8 cellular contexts compared by ENCODE assay signal in the genomic region with DNA sequence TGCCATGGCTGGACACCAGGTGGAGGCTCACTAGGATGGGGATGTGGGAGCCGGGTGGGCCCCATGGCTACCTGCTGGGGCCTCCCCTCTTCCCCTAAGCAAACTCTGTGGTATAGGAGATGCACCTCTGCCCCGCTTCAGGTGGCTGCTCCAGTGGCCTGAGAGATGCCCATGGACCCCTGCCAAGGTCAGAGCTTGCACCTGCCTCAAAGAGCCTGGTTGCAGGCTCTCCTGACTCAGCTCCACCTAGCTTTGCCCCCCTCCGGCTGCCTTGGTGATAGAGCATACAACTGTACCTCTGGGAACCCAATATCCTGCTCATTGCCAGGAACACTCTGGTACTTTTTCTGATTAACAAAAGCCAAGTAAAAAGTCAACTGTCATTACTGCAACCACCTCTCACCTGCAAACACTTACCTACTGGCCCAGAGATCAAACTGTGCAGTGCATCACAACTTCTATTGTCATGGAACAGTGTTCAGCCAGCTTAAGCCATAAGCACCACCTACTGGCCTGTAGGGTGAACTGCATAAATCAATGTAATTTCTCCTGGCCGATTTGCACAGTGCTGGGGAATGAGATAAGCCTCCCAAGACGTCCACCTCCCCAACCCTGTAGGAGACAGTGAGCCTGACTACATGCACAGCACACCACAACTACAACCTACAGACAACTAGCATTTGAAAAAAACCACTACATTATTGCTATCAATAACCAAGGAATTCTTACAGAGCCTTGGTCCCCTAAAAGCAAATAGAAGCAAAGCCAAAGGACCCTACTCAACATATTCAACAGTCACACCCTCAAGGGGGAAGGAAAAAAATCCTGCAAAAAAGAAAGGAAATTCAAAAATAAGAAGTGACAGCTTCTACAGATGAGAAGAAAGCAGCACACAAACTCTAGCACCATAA.
DNase-seq lines count a peak whose midpoint lies in the region; ATAC-seq, FAIRE-seq and TF ChIP-seq lines count a peak whose summit lies in the region.

No MANE protein-coding gene starts in this region.

- H3K4me3 ChIP-seq in neutrophil (ENCODE audit: low read depth in 1 of 2, low read length in 1 of 2) = no peak overlapping the region

- no peak overlapping the region for H3K27ac ChIP-seq in neutrophil

- H3K36me3 ChIP-seq in neutrophil = no peaks in the 10 kb centered on the region

- peak; percentile 77 for FAIRE-seq in D721Med (lab: Jason Lieb, UNC)

- no peaks in the 10 kb centered on the region for H3K9me3 ChIP-seq in neutrophil

- ATAC-seq in GM19452 (IDR thresholded peaks at IDR 0.05; ENCODE audit: unreplicated experiment) (peak; percentile 92), HG03432 (IDR thresholded peaks at IDR 0.05; ENCODE audit: unreplicated experiment) (peak; percentile 93)

- DNase-seq in D721Med (ENCODE audit: insufficient read length, low spot score) = peak; percentile 21
- DNase-seq in NOMO-1 (lab: John Stamatoyannopoulos, UW; ENCODE audit: unreplicated experiment in 2 of 2) = peak; percentile 62 to 73
- peak; percentile 36 for DNase-seq in activated T-cell treated with anti-CD3 and anti-CD28 coated beads for 24 hours (ENCODE audit: low read depth)
- peak; percentile 75 for DNase-seq in fibroblast of peridontal ligament (ENCODE audit: extremely low read depth)
- DNase-seq in GM19240 (ENCODE audit: insufficient read length, low spot score) = no peak

- H3K4me1 ChIP-seq in neutrophil (ENCODE audit: control insufficient read depth in 1 of 2, insufficient read depth in 1 of 2, low read depth in 1 of 2, low read length in 1 of 2) = no peaks in the 10 kb centered on the region

- H3K27me3 ChIP-seq in neutrophil = no peaks in the 10 kb centered on the region

- peak; percentile 75 for TF ChIP-seq CTCF in D721Med (IDR thresholded peaks at IDR 0.05; ENCODE audit: insufficient read depth, missing control alignments)
- TF ChIP-seq CTCF in neutrophil (IDR thresholded peaks at IDR 0.05) = peak; percentile 55
